ENCODE assay signal across 8 cellular contexts in the genomic region with DNA sequence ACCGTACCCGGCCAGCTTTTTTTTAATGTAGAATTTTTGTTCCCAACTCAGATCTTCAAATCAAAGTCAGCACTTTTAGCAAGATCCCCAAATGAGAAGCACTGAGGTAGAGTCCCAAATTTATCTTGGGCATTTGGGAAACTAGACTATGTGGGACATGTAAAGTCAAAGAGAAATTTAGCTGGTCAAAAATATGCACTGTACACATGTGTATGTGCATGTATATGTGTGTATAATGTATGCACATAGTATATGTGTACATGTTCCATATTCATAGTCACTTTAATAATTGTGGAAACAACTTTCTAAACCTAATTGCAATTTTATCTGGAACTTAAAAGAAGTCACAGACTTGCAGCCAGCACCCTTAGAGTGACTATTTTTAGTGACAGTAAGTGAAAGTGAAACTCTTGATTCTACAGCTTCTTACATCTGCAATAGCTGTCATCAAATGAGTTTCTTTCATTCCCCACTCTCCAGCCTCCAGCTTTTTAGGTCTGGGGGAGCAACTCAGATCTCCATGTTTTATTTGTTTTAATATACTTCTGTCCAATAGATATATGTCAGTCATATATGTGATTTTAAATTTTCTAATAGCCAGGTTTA. TPM values are rescaled to one million over a fixed set of nuclear protein-coding genes. Genes with fewer than 3 reads are reported as not detected.
DNase-seq lines count a peak whose midpoint lies in the region; ATAC-seq and TF ChIP-seq lines count a peak whose summit lies in the region.

No MANE protein-coding gene starts in this region.

- TF ChIP-seq POLR2A in body of pancreas (IDR thresholded peaks at IDR 0.05) = no peak

- no peak overlapping the region for H3K27ac ChIP-seq in body of pancreas

- DNase-seq in EL (peak; percentile 17), fibroblast of mammary gland (ENCODE audit: low read depth) (peak; percentile 18), HCEC 1CT (no peak), body of pancreas (no peak), NCI-H2107 treated with DMSO at 0.1 percent for 48 hours (lab: John Stamatoyannopoulos, UW; ENCODE audit: unreplicated experiment) (no peak)
- DNase-seq in activated effector memory CD4-positive, alpha-beta T cell treated with Interleukin-2 at 50 U/mL for 16 hours = no peak

- H3K27me3 ChIP-seq in body of pancreas = no peaks in the 10 kb centered on the region

- H3K4me1 ChIP-seq in body of pancreas = no peaks in the 10 kb centered on the region

- WGBS in body of pancreas, 2 donors = 95 to 100% methylated on average over 2 of the region's 2 CpGs

- H3K36me3 ChIP-seq in body of pancreas (replicated peaks in 1 of 2; ENCODE audit: insufficient read depth in 1 of 2, low read depth in 2 of 2) = peaks cover 0 to 1% of the 10 kb centered on the region in 2 donors

- ATAC-seq in GM21360 (IDR thresholded peaks at IDR 0.05; ENCODE audit: unreplicated experiment) (peak; percentile 91), HG03521 (IDR thresholded peaks at IDR 0.05; ENCODE audit: unreplicated experiment) (peak; percentile 90), body of pancreas (no peak)

- intact Hi-C loops in body of pancreas (cut with DNase I) = no loop called here

- H3K4me3 ChIP-seq in fibroblast of mammary gland (ENCODE audit: control insufficient read depth, low read depth, low read length) (no peak overlapping the region), body of pancreas (no peak overlapping the region)

- no peaks in the 10 kb centered on the region for H3K9me3 ChIP-seq in body of pancreas

- no peak for TF ChIP-seq CTCF in fibroblast of mammary gland (conservative IDR thresholded peaks at IDR 0.05; ENCODE audit: control insufficient read depth, insufficient read depth, low read depth, low read length)
- TF ChIP-seq CTCF in body of pancreas (IDR thresholded peaks at IDR 0.05) = no peak

RNA-seq across cellular contexts. Expression of a gene that starts 53.6 kb away (rescaled TPM):
- 10 to 100 TPM in 1 of 2 donors, 1 to 10 TPM in 1; 9.2 to 14.3 TPM for total RNA-seq in body of pancreas

RNA-seq across cellular contexts. Expression of a gene that starts 54.4 kb away (rescaled TPM):
- 1 to 10 TPM; 7.5 to 8.9 TPM for total RNA-seq in body of pancreas

Comparison
In these comparisons a context has a peak if more than half of its experiments do, and no peak if none do; other contexts are left out.
1. DNase-seq: peak in EL (single experiment) and fibroblast of mammary gland (single experiment); none in HCEC 1CT (single experiment), activated effector memory CD4-positive, alpha-beta T cell treated with Interleukin-2 at 50 U/mL for 16 hours (single experiment), body of pancreas (0 of 4) and NCI-H2107 treated with DMSO at 0.1 percent for 48 hours (single experiment).